8 cellular contexts compared by ENCODE assay signal in genomic region chr11:126113515-126113957, GRCh38. TPM values are rescaled to one million over a fixed set of nuclear protein-coding genes. Genes with fewer than 3 reads are reported as not detected.
DNase-seq lines count a peak whose midpoint lies in the region; ATAC-seq and TF ChIP-seq lines count a peak whose summit lies in the region.

No MANE protein-coding gene starts in this region.

- H3K27me3 Mint-ChIP-seq in HFFc6 (ENCODE audit: insufficient read depth) = peaks cover 24% of the 10 kb centered on the region

- H3K4me3 Mint-ChIP-seq in HFFc6 = no peak overlapping the region

- no peaks in the 10 kb centered on the region for H3K36me3 Mint-ChIP-seq in HFFc6 (ENCODE audit: low read depth)

- H3K27ac Mint-ChIP-seq in HFFc6 = peak overlapping the region; percentile 85

- peaks cover 32% of the 10 kb centered on the region for H3K4me1 Mint-ChIP-seq in HFFc6 (ENCODE audit: low read depth)

- no peaks in the 10 kb centered on the region for H3K9me3 Mint-ChIP-seq in HFFc6

- TF ChIP-seq CTCF in HFFc6 (IDR thresholded peaks at IDR 0.05) = peak; percentile 8; the same call in 1 of the 2 replicates

- DNase-seq in HFFc6 (peak; percentile 97), SHP77 (lab: John Stamatoyannopoulos, UW) (peak; percentile 46 to 79), fibroblast of peridontal ligament (ENCODE audit: extremely low read depth) (peak; percentile 96), pons (ENCODE audit: low spot score) (peak; percentile 16)
- DNase-seq in activated effector memory CD4-positive, alpha-beta T cell treated with anti-CD3 and anti-CD28 coated beads, Interleukin-2, amount 50 U/mL, for 16 hours = no peak

- ATAC-seq in HG02610 (IDR thresholded peaks at IDR 0.05; ENCODE audit: unreplicated experiment) (no peak), HG03342 (IDR thresholded peaks at IDR 0.05; ENCODE audit: unreplicated experiment) (no peak)
- no peak for ATAC-seq in activated CD4-positive, CD25-positive, alpha-beta regulatory T cell treated with anti-CD3 and anti-CD28 coated beads, Interleukin-2, amount 50 U/mL, for 24 hours

RNA-seq across cellular contexts. Expression of gene CDON, which starts 50.9 kb away (rescaled TPM):
- 1 to 10 TPM; 1.3 to 2.0 (median 1.9) TPM for total RNA-seq in HFFc6 (2021; fragmentation: NEBNext Ultra II Directional; extraction: Animal tissue kit (Norgen Biotek cat#: 25700))
